19 cellular contexts compared by ENCODE assay signal in the genomic region with DNA sequence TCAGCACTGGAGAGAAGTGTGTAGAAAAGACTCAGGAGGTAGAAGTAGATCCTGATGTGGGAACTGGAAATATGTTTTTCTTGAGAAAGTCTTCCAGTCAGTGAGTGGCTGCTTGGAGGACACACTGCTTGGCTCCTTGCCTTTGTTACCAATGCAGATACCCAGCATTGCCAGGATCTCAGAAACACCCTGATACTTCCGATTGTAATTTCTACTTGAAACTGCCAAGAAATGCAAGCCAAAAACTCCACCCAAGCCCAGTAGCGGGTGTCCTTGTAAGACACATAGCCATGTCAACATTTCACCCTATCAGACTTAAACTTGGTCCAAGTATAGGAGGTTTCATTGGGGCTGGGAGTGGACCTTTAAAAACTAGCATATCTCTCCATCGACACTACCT.
DNase-seq lines count a peak whose midpoint lies in the region; ATAC-seq and TF ChIP-seq lines count a peak whose summit lies in the region.
"Had no signal": no experiment of that assay in that cellular context is flagged by ENCODE, and none has a peak within 500 bp of the region (broad histone marks: within the 10 kb centered on the region; RNA-seq: fewer than 3 reads in every experiment).

No MANE protein-coding gene starts in this region.

- H3K27ac Mint-ChIP-seq in activated CD4-positive, alpha-beta T cell treated with anti-CD3 and anti-CD28 coated beads, Interleukin-2, amount 10 ng/mL, durations not matched to agents 24 days and 14 days: no peak overlapping the region
- H3K27ac Mint-ChIP-seq: activated CD4-positive, alpha-beta memory T cell treated with anti-CD3 and anti-CD28 coated beads for 36 hours; activated T-cell treated with anti-CD3 and anti-CD28 coated beads, Interleukin-2, amount 50 U/mL, for 72 hours; naive thymus-derived CD4-positive, alpha-beta T cell had no signal

- H3K27me3 ChIP-seq in MG63 (no peaks in the 10 kb centered on the region), suprapubic skin (peaks cover under 1% of the 10 kb centered on the region)

- H3K36me3 ChIP-seq in MG63 (no peaks in the 10 kb centered on the region), suprapubic skin (no peaks in the 10 kb centered on the region)

- H3K4me3 ChIP-seq in MG63 (no peak overlapping the region), fibroblast of pulmonary artery (replicated peaks; ENCODE audit: low read depth, low read length) (no peak overlapping the region), suprapubic skin (no peak overlapping the region)

- 54% methylated on average over 3 of the region's 3 CpGs for WGBS in suprapubic skin

- H3K27me3 Mint-ChIP-seq in activated CD4-positive, alpha-beta T cell treated with anti-CD3 and anti-CD28 coated beads, Interleukin-2, amount 10 ng/mL, durations not matched to agents 24 days and 14 days: peaks cover 11% of the 10 kb centered on the region

- TF ChIP-seq POLR2A in suprapubic skin (IDR thresholded peaks at IDR 0.05): no peak

- TF ChIP-seq CTCF in fibroblast of pulmonary artery (IDR thresholded peaks at IDR 0.05; ENCODE audit: low read length, missing control alignments): no peak
- TF ChIP-seq CTCF in suprapubic skin (IDR thresholded peaks at IDR 0.05): no peak

- DNase-seq in MG63 (peak; percentile 51), fibroblast of pulmonary artery (ENCODE audit: low read depth) (peak; percentile 72), mucosa of gallbladder (ENCODE audit: low spot score) (peak; percentile 24), suprapubic skin (ENCODE audit: low spot score in 2 of 2) (no peak), NK-92 (lab: John Stamatoyannopoulos, UW; ENCODE audit: unreplicated experiment) (no peak)
- no peak for DNase-seq in activated CD4-positive, alpha-beta T cell treated with anti-CD3 and anti-CD28 coated beads, Interleukin-2, amount 10 ng/mL, durations not matched to agents 24 days and 14 days
- DNase-seq: activated CD4-positive, alpha-beta memory T cell treated with anti-CD3 and anti-CD28 coated beads for 36 hours; activated T-cell treated with anti-CD3 and anti-CD28 coated beads, Interleukin-2, amount 50 U/mL, for 72 hours; cerebellar nuclear complex; GF-D8; head of caudate nucleus; naive thymus-derived CD4-positive, alpha-beta T cell; NCI-H2029 treated with DMSO at 0.1 percent for 48 hours; NCI-H526 treated with DMSO at 0.1 percent for 48 hours; stimulated activated CD4-positive, alpha-beta T cell treated with anti-CD3 and anti-CD28 coated beads, Interleukin-4, amount 100 ng/mL, for 24 hours had no signal

- no peak overlapping the region for H3K4me3 Mint-ChIP-seq in activated CD4-positive, alpha-beta T cell treated with anti-CD3 and anti-CD28 coated beads, Interleukin-2, amount 10 ng/mL, durations not matched to agents 24 days and 14 days
- H3K4me3 Mint-ChIP-seq: activated CD4-positive, alpha-beta memory T cell treated with anti-CD3 and anti-CD28 coated beads for 36 hours; activated T-cell treated with anti-CD3 and anti-CD28 coated beads, Interleukin-2, amount 50 U/mL, for 72 hours; naive thymus-derived CD4-positive, alpha-beta T cell had no signal

- H3K9me3 ChIP-seq in MG63 (no peaks in the 10 kb centered on the region), suprapubic skin (no peaks in the 10 kb centered on the region)

- peaks cover 38% of the 10 kb centered on the region for H3K4me1 ChIP-seq in suprapubic skin

- H3K4me1 Mint-ChIP-seq in activated CD4-positive, alpha-beta T cell treated with anti-CD3 and anti-CD28 coated beads, Interleukin-2, amount 10 ng/mL, durations not matched to agents 24 days and 14 days: no peaks in the 10 kb centered on the region
- H3K4me1 Mint-ChIP-seq: naive thymus-derived CD4-positive, alpha-beta T cell had no signal

- TF ChIP-seq EP300 in suprapubic skin (IDR thresholded peaks at IDR 0.05): no peak

- intact Hi-C loops in activated CD4-positive, alpha-beta T cell treated with anti-CD3 and anti-CD28 coated beads, Interleukin-2, amount 10 ng/mL, durations not matched to agents 24 days and 14 days (cut with micrococcal nuclease): no loop called here

- H3K36me3 Mint-ChIP-seq in activated CD4-positive, alpha-beta T cell treated with anti-CD3 and anti-CD28 coated beads, Interleukin-2, amount 10 ng/mL, durations not matched to agents 24 days and 14 days (ENCODE audit: low read depth): no peaks in the 10 kb centered on the region
- H3K36me3 Mint-ChIP-seq: activated CD4-positive, alpha-beta memory T cell treated with anti-CD3 and anti-CD28 coated beads for 36 hours; naive thymus-derived CD4-positive, alpha-beta T cell had no signal

- no peak for ATAC-seq in HG03442 (IDR thresholded peaks at IDR 0.05; ENCODE audit: unreplicated experiment)
- no peak for ATAC-seq in GM19397 (IDR thresholded peaks at IDR 0.05; ENCODE audit: unreplicated experiment)
- ATAC-seq: activated T-cell treated with anti-CD3 and anti-CD28 coated beads, Interleukin-2, amount 50 U/mL, for 72 hours; HCT116; naive thymus-derived CD4-positive, alpha-beta T cell; Panc1 had no signal

- no peaks in the 10 kb centered on the region for H3K9me3 Mint-ChIP-seq in activated CD4-positive, alpha-beta T cell treated with anti-CD3 and anti-CD28 coated beads, Interleukin-2, amount 10 ng/mL, durations not matched to agents 24 days and 14 days
- H3K9me3 Mint-ChIP-seq: activated CD4-positive, alpha-beta memory T cell treated with anti-CD3 and anti-CD28 coated beads for 36 hours; activated T-cell treated with anti-CD3 and anti-CD28 coated beads, Interleukin-2, amount 50 U/mL, for 72 hours had no signal

- H3K27ac ChIP-seq in suprapubic skin: peak overlapping the region; percentile 62

Comparison
In these comparisons a context has a peak if more than half of its experiments do, and no peak if none do; other contexts are left out.
1. DNase-seq: peak in MG63 (single experiment), fibroblast of pulmonary artery (single experiment) and mucosa of gallbladder (single experiment); none in suprapubic skin (0 of 2), activated CD4-positive, alpha-beta T cell treated with anti-CD3 and anti-CD28 coated beads, Interleukin-2, amount 10 ng/mL, durations not matched to agents 24 days and 14 days (single experiment) and NK-92 (single experiment).